21 cellular contexts compared by ENCODE assay signal in genomic region chr5:116423091-116423490, GRCh38.
"Had no signal": no experiment of that assay in that cellular context is flagged by ENCODE, and none has a peak within 500 bp of the region (broad histone marks: within the 10 kb centered on the region; RNA-seq: fewer than 3 reads in every experiment).

No MANE protein-coding gene starts in this region.

- H3K4me1 Mint-ChIP-seq: immature natural killer cell, memory B cell had no signal

- H3K36me3 ChIP-seq: esophagus muscularis mucosa, gastroesophageal sphincter, left ventricle myocardium inferior, lower lobe of right lung, neutrophil, right lobe of liver, thyroid gland had no signal

- H3K4me3 ChIP-seq: esophagus muscularis mucosa, gastroesophageal sphincter, left ventricle myocardium inferior, lower lobe of right lung, psoas muscle, right lobe of liver, suprapubic skin, thyroid gland had no signal

- DNase-seq: effector memory CD4-positive, alpha-beta T cell; glutamatergic neuron; immature natural killer cell; left ventricle myocardium inferior; lower lobe of right lung; naive thymus-derived CD4-positive, alpha-beta T cell; psoas muscle; retina; right lobe of liver; stimulated activated CD4-positive, alpha-beta T cell treated with anti-CD3 and anti-CD28 coated beads, Interleukin-4, amount 100 ng/mL, for 1 hour; stimulated activated CD8-positive, alpha-beta memory T cell treated with anti-CD3 and anti-CD28 coated beads, Interleukin-4, amount 100 ng/mL, for 48 hours; stimulated activated naive CD8-positive, alpha-beta T cell treated with anti-CD3 and anti-CD28 coated beads, Interleukin-15, Interleukin-2, amounts not matched to agents 100 U/mL and 50 U/mL, for 24 hours; thyroid gland had no signal

- H3K27ac Mint-ChIP-seq: immature natural killer cell; memory B cell; stimulated activated effector memory CD8-positive, alpha-beta T cell treated with anti-CD3 and anti-CD28 coated beads, Interleukin-12 subunit alpha, Interleukin-12 subunit beta, amount 100 ng/mL, for 72 hours; type B pancreatic cell had no signal

- ATAC-seq: gastroesophageal sphincter; lower lobe of right lung; naive thymus-derived CD4-positive, alpha-beta T cell; psoas muscle; right lobe of liver; stimulated activated effector memory CD8-positive, alpha-beta T cell treated with anti-CD3 and anti-CD28 coated beads, Interleukin-12 subunit alpha, Interleukin-12 subunit beta, amount 100 ng/mL, for 72 hours; stimulated activated naive CD8-positive, alpha-beta T cell treated with anti-CD3 and anti-CD28 coated beads, Interleukin-15, Interleukin-2, amounts not matched to agents 100 U/mL and 50 U/mL, for 24 hours had no signal

- H3K36me3 Mint-ChIP-seq: stimulated activated effector memory CD8-positive, alpha-beta T cell treated with anti-CD3 and anti-CD28 coated beads, Interleukin-12 subunit alpha, Interleukin-12 subunit beta, amount 100 ng/mL, for 72 hours; type B pancreatic cell had no signal

- H3K9me3 Mint-ChIP-seq: immature natural killer cell; memory B cell; stimulated activated effector memory CD8-positive, alpha-beta T cell treated with anti-CD3 and anti-CD28 coated beads, Interleukin-12 subunit alpha, Interleukin-12 subunit beta, amount 100 ng/mL, for 72 hours had no signal

- H3K27me3 Mint-ChIP-seq: memory B cell; naive thymus-derived CD4-positive, alpha-beta T cell; type B pancreatic cell had no signal

- H3K4me1 ChIP-seq: esophagus muscularis mucosa, lower lobe of right lung, psoas muscle, suprapubic skin had no signal

- H3K27me3 ChIP-seq: esophagus muscularis mucosa, gastroesophageal sphincter, neutrophil, right lobe of liver, suprapubic skin, thyroid gland had no signal

- H3K27ac ChIP-seq: epithelial cell of prostate, esophagus muscularis mucosa, gastroesophageal sphincter, left ventricle myocardium inferior, lower lobe of right lung, neutrophil, psoas muscle, right lobe of liver, suprapubic skin, thyroid gland had no signal

- H3K4me3 Mint-ChIP-seq: immature natural killer cell; memory B cell; naive thymus-derived CD4-positive, alpha-beta T cell; stimulated activated effector memory CD8-positive, alpha-beta T cell treated with anti-CD3 and anti-CD28 coated beads, Interleukin-12 subunit alpha, Interleukin-12 subunit beta, amount 100 ng/mL, for 72 hours; type B pancreatic cell had no signal

- H3K9me3 ChIP-seq: esophagus muscularis mucosa, gastroesophageal sphincter, left ventricle myocardium inferior, lower lobe of right lung, neutrophil, psoas muscle, right lobe of liver, suprapubic skin, thyroid gland had no signal
